16 cellular contexts compared by ENCODE assay signal in the genomic region with DNA sequence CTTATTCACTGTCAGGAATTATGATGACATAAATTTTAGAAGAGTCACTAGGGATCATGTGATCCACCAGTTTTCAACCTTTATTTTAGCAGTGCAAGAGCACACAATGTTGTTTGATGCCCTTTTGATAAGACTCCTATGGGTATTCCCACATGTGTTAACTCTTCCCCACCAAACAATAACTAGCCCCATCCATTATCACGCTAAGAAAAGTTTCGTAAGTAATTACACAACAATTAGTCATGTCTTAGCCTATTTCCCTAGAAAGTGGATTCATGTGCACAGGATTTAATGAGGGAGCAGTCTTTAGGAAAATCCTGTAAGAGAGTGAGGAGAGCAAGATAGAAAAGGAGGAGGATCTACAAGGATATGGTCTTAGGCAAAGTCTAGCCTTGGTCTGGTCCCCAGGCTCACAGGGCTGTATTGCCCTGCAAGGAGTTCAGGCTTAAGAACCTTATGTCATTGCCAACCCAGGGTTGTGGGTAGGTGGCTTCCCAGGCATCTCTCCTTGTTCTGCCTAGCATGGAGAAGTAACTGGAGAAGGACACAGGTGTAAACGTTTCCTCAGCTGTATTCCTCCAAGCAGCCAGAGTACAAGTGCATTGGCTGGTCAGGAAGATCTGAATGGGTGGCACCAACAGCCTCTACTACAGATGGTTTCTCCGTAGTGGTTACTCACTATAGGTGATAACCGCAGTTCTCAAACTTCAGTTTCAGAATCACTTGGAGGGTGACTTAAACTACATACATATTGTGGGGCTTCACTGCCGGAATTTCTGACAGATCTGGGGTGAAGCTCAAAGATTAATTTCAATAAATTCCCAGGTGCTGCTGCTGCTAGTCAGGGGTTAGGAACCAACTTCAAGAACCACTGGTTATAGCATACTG.
DNase-seq lines count a peak whose midpoint lies in the region; ATAC-seq lines count a peak whose summit lies in the region.
"Had no signal": no experiment of that assay in that cellular context is flagged by ENCODE, and none has a peak within 500 bp of the region (broad histone marks: within the 10 kb centered on the region; RNA-seq: fewer than 3 reads in every experiment).

No MANE protein-coding gene starts in this region.

- H3K9me3 Mint-ChIP-seq in activated naive CD8-positive, alpha-beta T cell treated with anti-CD3 and anti-CD28 coated beads, Interleukin-2, amount 10 ng/mL, durations not matched to agents 7 days and 5 days: no peaks in the 10 kb centered on the region
- no peaks in the 10 kb centered on the region for H3K9me3 Mint-ChIP-seq in activated naive CD8-positive, alpha-beta T cell treated with anti-CD3 and anti-CD28 coated beads for 36 hours
- H3K9me3 Mint-ChIP-seq in activated T-helper 17 cell treated with anti-CD3 and anti-CD28 coated beads, Interleukin-2, amount 50 U/mL, for 72 hours: no peaks in the 10 kb centered on the region

- no peaks in the 10 kb centered on the region for H3K9me3 ChIP-seq in T-helper 17 cell (ENCODE audit: control insufficient read depth, low read length, poor library complexity, severe bottlenecking)
- H3K9me3 ChIP-seq: MG63 had no signal

- POLR2A ChIA-PET in activated naive CD8-positive, alpha-beta T cell treated with anti-CD3 and anti-CD28 coated beads, Interleukin-2, amount 10 ng/mL, durations not matched to agents 7 days and 5 days (lab: Charles Lee): no interaction called here

- peaks cover 4% of the 10 kb centered on the region for H3K4me1 Mint-ChIP-seq in activated naive CD8-positive, alpha-beta T cell treated with anti-CD3 and anti-CD28 coated beads, Interleukin-2, amount 10 ng/mL, durations not matched to agents 7 days and 5 days
- H3K4me1 Mint-ChIP-seq in activated naive CD8-positive, alpha-beta T cell treated with anti-CD3 and anti-CD28 coated beads for 36 hours: peaks cover 2% of the 10 kb centered on the region
- H3K4me1 Mint-ChIP-seq in activated T-helper 17 cell treated with anti-CD3 and anti-CD28 coated beads, Interleukin-2, amount 50 U/mL, for 72 hours: no peaks in the 10 kb centered on the region
- H3K4me1 Mint-ChIP-seq in T-helper 17 cell: no peaks in the 10 kb centered on the region

- no peaks in the 10 kb centered on the region for H3K36me3 Mint-ChIP-seq in activated naive CD8-positive, alpha-beta T cell treated with anti-CD3 and anti-CD28 coated beads, Interleukin-2, amount 10 ng/mL, durations not matched to agents 7 days and 5 days
- no peaks in the 10 kb centered on the region for H3K36me3 Mint-ChIP-seq in activated naive CD8-positive, alpha-beta T cell treated with anti-CD3 and anti-CD28 coated beads for 36 hours
- H3K36me3 Mint-ChIP-seq in activated T-helper 17 cell treated with anti-CD3 and anti-CD28 coated beads, Interleukin-2, amount 50 U/mL, for 72 hours (ENCODE audit: low read depth): no peaks in the 10 kb centered on the region
- no peaks in the 10 kb centered on the region for H3K36me3 Mint-ChIP-seq in T-helper 17 cell (ENCODE audit: low read depth)

- H3K27me3 Mint-ChIP-seq in activated naive CD8-positive, alpha-beta T cell treated with anti-CD3 and anti-CD28 coated beads, Interleukin-2, amount 10 ng/mL, durations not matched to agents 7 days and 5 days: peaks cover 3% of the 10 kb centered on the region
- H3K27me3 Mint-ChIP-seq in activated naive CD8-positive, alpha-beta T cell treated with anti-CD3 and anti-CD28 coated beads for 36 hours: no peaks in the 10 kb centered on the region
- no peaks in the 10 kb centered on the region for H3K27me3 Mint-ChIP-seq in activated T-helper 17 cell treated with anti-CD3 and anti-CD28 coated beads, Interleukin-2, amount 50 U/mL, for 72 hours
- no peaks in the 10 kb centered on the region for H3K27me3 Mint-ChIP-seq in T-helper 17 cell

- no peak overlapping the region for H3K27ac Mint-ChIP-seq in activated naive CD8-positive, alpha-beta T cell treated with anti-CD3 and anti-CD28 coated beads, Interleukin-2, amount 10 ng/mL, durations not matched to agents 7 days and 5 days
- no peak overlapping the region for H3K27ac Mint-ChIP-seq in activated naive CD8-positive, alpha-beta T cell treated with anti-CD3 and anti-CD28 coated beads for 36 hours
- H3K27ac Mint-ChIP-seq in activated T-helper 17 cell treated with anti-CD3 and anti-CD28 coated beads, Interleukin-2, amount 50 U/mL, for 72 hours: no peak overlapping the region
- no peak overlapping the region for H3K27ac Mint-ChIP-seq in T-helper 17 cell

- no peak overlapping the region for H3K4me3 Mint-ChIP-seq in activated naive CD8-positive, alpha-beta T cell treated with anti-CD3 and anti-CD28 coated beads, Interleukin-2, amount 10 ng/mL, durations not matched to agents 7 days and 5 days
- H3K4me3 Mint-ChIP-seq in activated naive CD8-positive, alpha-beta T cell treated with anti-CD3 and anti-CD28 coated beads for 36 hours: no peak overlapping the region
- no peak overlapping the region for H3K4me3 Mint-ChIP-seq in activated T-helper 17 cell treated with anti-CD3 and anti-CD28 coated beads, Interleukin-2, amount 50 U/mL, for 72 hours
- no peak overlapping the region for H3K4me3 Mint-ChIP-seq in T-helper 17 cell

- DNase-seq in activated naive CD8-positive, alpha-beta T cell treated with anti-CD3 and anti-CD28 coated beads, Interleukin-2, amount 10 ng/mL, durations not matched to agents 7 days and 5 days: no peak
- no peak for DNase-seq in activated naive CD8-positive, alpha-beta T cell treated with anti-CD3 and anti-CD28 coated beads for 36 hours
- DNase-seq in T-helper 17 cell: no peak
- DNase-seq in stimulated activated CD4-positive, alpha-beta T cell treated with anti-CD3 and anti-CD28 coated beads, Interleukin-15, amount 100 ng/mL, for 24 hours: no peak
- DNase-seq in NCI-H226: no peak
- no peak for DNase-seq in activated effector memory CD4-positive, alpha-beta T cell treated with Interleukin-2 at 50 U/mL for 16 hours
- DNase-seq: activated T-cell treated with anti-CD3 and anti-CD28 coated beads for 4 hours, DMS79, H7, mesendoderm, MG63, NCI-H524, posterior cingulate gyrus, Right ventricle myocardium superior had no signal

- peak; percentile 42 for ATAC-seq in activated naive CD8-positive, alpha-beta T cell treated with anti-CD3 and anti-CD28 coated beads, Interleukin-2, amount 10 ng/mL, durations not matched to agents 7 days and 5 days (ENCODE audit: low read depth)
- ATAC-seq in HG02885 (IDR thresholded peaks at IDR 0.05; ENCODE audit: poor library complexity, unreplicated experiment) (peak; percentile 79), T-helper 17 cell (no peak)
- ATAC-seq in activated T-helper 17 cell treated with anti-CD3 and anti-CD28 coated beads, Interleukin-2, amount 50 U/mL, for 72 hours (replicated peaks): peak; percentile 14
